Comparison of ENCODE assay signal across 8 cellular contexts in genomic region chr6:149717588-149718458, GRCh38. TPM values are rescaled to one million over a fixed set of nuclear protein-coding genes. Genes with fewer than 3 reads are reported as not detected.
DNase-seq lines count a peak whose midpoint lies in the region; ATAC-seq, FAIRE-seq and TF ChIP-seq lines count a peak whose summit lies in the region.

TSS of gene LATS1 (minus strand) at chr6:149718101. CDS start at chr6:149702126, 15,975 bp downstream.

- H3K23me2 ChIP-seq in H1 (ENCODE audit: low read depth, low read length): peaks cover 4% of the 10 kb centered on the region; the same call in 1 of the 2 replicates

- no peak within 1 kb of the TSS for H2BK20ac ChIP-seq in H1 (ENCODE audit: low read length)

- 0 out of 2 replicates have a peak within 1 kb of the TSS, but pooled peaks have one; percentile 75 for H2BK12ac ChIP-seq in H1 (ENCODE audit: low read depth, low read length)

- no peak within 1 kb of the TSS for H3K14ac ChIP-seq in H1 (ENCODE audit: insufficient read length)

- POLR2A ChIA-PET in H1 (lab: Charles Lee; ENCODE audit: partially characterized antibody): interaction anchor here (0.6 to 3.3 kb wide), 25 partner anchors 9 to 668 kb away, joined by 3 to 23 read pairs (median 3); partner anchors contain the start of genes GINM1, KATNA1, LRP11 and NUP43

- peak within 1 kb of the TSS; percentile 97 for H3K56ac ChIP-seq in H1 (replicated peaks; ENCODE audit: insufficient read length, low read depth, low read length)
- peak within 1 kb of the TSS; percentile 94 for H3K56ac ChIP-seq in mesendoderm (ENCODE audit: low read length)

- H3K36me3 ChIP-seq in H1 (ENCODE audit: control insufficient read depth in 2 of 4, insufficient read depth in 4 of 4, low read length in 3 of 4) (no peaks in the 10 kb centered on the region), mesendoderm (ENCODE audit: control insufficient read depth, insufficient read depth, low read length) (no peaks in the 10 kb centered on the region)

- peaks cover 0 to 4% of the 10 kb centered on the region in 2 experiments for H4K20me1 ChIP-seq in H1 (replicated peaks in 1 of 2; ENCODE audit: control insufficient read depth in 1 of 2, insufficient read depth in 2 of 2, low read length in 2 of 2)

- no peak for TF ChIP-seq RAD21 in H1 (IDR thresholded peaks at IDR 0.05 in 1 of 2, conservative IDR thresholded peaks at IDR 0.05 in 1 of 2; ENCODE audit: low read depth in 2 of 2, low read length in 2 of 2)

- H2AK5ac ChIP-seq in H1 (ENCODE audit: low read depth, low read length): no peak within 1 kb of the TSS
- no peak within 1 kb of the TSS for H2AK5ac ChIP-seq in mesendoderm (ENCODE audit: low read length)

- H4K91ac ChIP-seq in H1 (replicated peaks; ENCODE audit: insufficient read length, low read length): peak within 1 kb of the TSS; percentile 96

- 0 out of 4 replicates have a peak, but pooled peaks of 1 of the 3 experiments have one; percentile 9 for TF ChIP-seq CTCF in H1 (IDR thresholded peaks at IDR 0.05; ENCODE audit: control extremely low read depth in 1 of 3, insufficient read depth in 1 of 3, low read depth in 1 of 3, low read length in 3 of 3)

- peak within 1 kb of the TSS; percentile 81 to 93 (median 86) for H3K4me3 ChIP-seq in H1 (ENCODE audit: extremely low read depth in 1 of 4, insufficient read depth in 2 of 4, low read depth in 3 of 4, low read length in 4 of 4)
- H3K4me3 ChIP-seq in mesendoderm (ENCODE audit: low read length): peak within 1 kb of the TSS; percentile 64

- 2% methylated on average over 55 of the region's 82 CpGs; no CpG with 5 or more reads in 1 of the 2 experiments for WGBS in H1 (ENCODE audit: extremely low coverage in 1 of 2, insufficient coverage in 1 of 2, insufficient read length in 1 of 2, insufficient replicate concordance in 2 of 2, low coverage in 1 of 2, low lambda C conversion rate in 2 of 2, missing lambda C conversion rate in 1 of 2), 2 experiments
- WGBS in mesendoderm (ENCODE audit: extremely low coverage, insufficient coverage, low lambda C conversion rate): no CpG with 5 or more reads among the region's 82 CpGs

- H2BK15ac ChIP-seq in H1 (ENCODE audit: low read length): no peak within 1 kb of the TSS
- no peak within 1 kb of the TSS for H2BK15ac ChIP-seq in mesendoderm (replicated peaks; ENCODE audit: low read depth)

- H3K79me2 ChIP-seq in H1 (ENCODE audit: control insufficient read depth in 1 of 2, insufficient read depth in 2 of 2, low read length in 2 of 2) (peaks cover 7 to 54% of the 10 kb centered on the region in 2 experiments), mesendoderm (ENCODE audit: control insufficient read depth, insufficient read depth, low read length) (peaks cover 37% of the 10 kb centered on the region)

- no peaks in the 10 kb centered on the region for H3K9me3 ChIP-seq in H1 (ENCODE audit: insufficient read depth in 2 of 2, low read depth in 1 of 2, low read length in 1 of 2)

- H3K9ac ChIP-seq in H1 (replicated peaks in 1 of 4; ENCODE audit: extremely low read depth in 1 of 4, low read depth in 3 of 4, low read length in 3 of 4): peak within 1 kb of the TSS; percentile 94 to 98 (median 98)
- peak within 1 kb of the TSS; percentile 85 for H3K9ac ChIP-seq in mesendoderm (ENCODE audit: low read length)

- peak within 1 kb of the TSS; percentile 91 for H4K5ac ChIP-seq in H1 (ENCODE audit: insufficient read length, low read depth, low read length)
- H4K5ac ChIP-seq in mesendoderm (ENCODE audit: low read length): no peak within 1 kb of the TSS

- H3K23ac ChIP-seq in H1 (ENCODE audit: insufficient read length) (no peak within 1 kb of the TSS), mesendoderm (ENCODE audit: low read length) (peak within 1 kb of the TSS; percentile 30)

- peak within 1 kb of the TSS; percentile 90 to 91 for H3K4me2 ChIP-seq in H1 (ENCODE audit: insufficient read depth in 1 of 2, low read depth in 2 of 2, low read length in 2 of 2)
- H3K4me2 ChIP-seq in mesendoderm (ENCODE audit: low read length): peak within 1 kb of the TSS; percentile 91

- H2AFZ ChIP-seq in H1 (ENCODE audit: low read length): peak within 1 kb of the TSS; percentile 98

- H3K27ac ChIP-seq in H1 (ENCODE audit: low read depth, low read length) (peak within 1 kb of the TSS; percentile 93), mesendoderm (ENCODE audit: low read depth, low read length) (peak within 1 kb of the TSS; percentile 80)

- TF ChIP-seq POLR2A in H1 (IDR thresholded peaks at IDR 0.05; ENCODE audit: control extremely low read depth in 1 of 2, low read depth in 2 of 2, low read length in 2 of 2): peak; percentile 72 to 98

- ATAC-seq in GM21367 (IDR thresholded peaks at IDR 0.05; ENCODE audit: unreplicated experiment): peak; percentile 79

- CTCF ChIA-PET in H1 (lab: Charles Lee; ENCODE audit: partially characterized antibody): interaction anchor here (0.6 to 1.5 kb wide), 5 partner anchors 11 to 171 kb away, joined by 3 to 8 read pairs (median 4); no protein-coding TSS in a partner anchor

- H4K8ac ChIP-seq in H1 (ENCODE audit: extremely low read depth, insufficient read depth, low read length) (peak within 1 kb of the TSS; percentile 100), mesendoderm (ENCODE audit: low read depth, low read length) (no peak within 1 kb of the TSS)

- DNase-seq in COR-L47 (lab: John Stamatoyannopoulos, UW) (peak; percentile 68), HT1080 (ENCODE audit: low read depth) (peak; percentile 77), NOMO-1 treated with dmso at 0.1 percent for 144 hours (lab: John Stamatoyannopoulos, UW; ENCODE audit: unreplicated experiment) (peak; percentile 72), H1 (ENCODE audit: low read depth in 1 of 2, low spot score in 2 of 2) (peak in 1 of 2 experiments; percentile 95), mesendoderm (peak; percentile 96)
- peak; percentile 87 to 94 (median 92) for DNase-seq in activated CD8-positive, alpha-beta memory T cell treated with anti-CD3 and anti-CD28 coated beads for 48 hours (ENCODE audit: low read depth in 2 of 3, low spot score in 2 of 3)
- DNase-seq in stimulated activated CD8-positive, alpha-beta memory T cell treated with anti-CD3 and anti-CD28 coated beads, Interleukin-15, amount 100 ng/mL, for 1 hour (ENCODE audit: low read depth): peak; percentile 86

- H2BK120ac ChIP-seq in H1 (replicated peaks; ENCODE audit: low read depth, low read length): peak within 1 kb of the TSS; percentile 43
- H2BK120ac ChIP-seq in mesendoderm (ENCODE audit: low read depth, low read length): no peak within 1 kb of the TSS

- FAIRE-seq in H1 (lab: Jason Lieb, UNC): no peak

- H3K18ac ChIP-seq in H1 (ENCODE audit: extremely low read depth, low read length): peak within 1 kb of the TSS; percentile 93
- peak within 1 kb of the TSS; percentile 51 for H3K18ac ChIP-seq in mesendoderm (ENCODE audit: low read length)

- H3K4ac ChIP-seq in H1 (replicated peaks; ENCODE audit: insufficient read length, low read depth, low read length) (peak within 1 kb of the TSS; percentile 91), mesendoderm (ENCODE audit: low read depth, low read length) (peak within 1 kb of the TSS; percentile 74)

- H3K4me1 ChIP-seq in H1 (replicated peaks in 1 of 4; ENCODE audit: control insufficient read depth in 3 of 4, insufficient read depth in 4 of 4, low read length in 3 of 4) (peaks cover 0 to 4% (median 2%) of the 10 kb centered on the region in 4 experiments; a peak in 3 of 7 replicates), mesendoderm (ENCODE audit: control insufficient read depth, low read depth, low read length) (peaks cover 3% of the 10 kb centered on the region)

- no peak for TF ChIP-seq EP300 in H1 (IDR thresholded peaks at IDR 0.05; ENCODE audit: borderline replicate concordance in 1 of 2, low read depth in 2 of 2, low read length in 2 of 2)

- peaks cover 2% of the 10 kb centered on the region; the same call in 1 of the 2 replicates for H3K79me1 ChIP-seq in H1 (ENCODE audit: low read depth, low read length)
- no peaks in the 10 kb centered on the region for H3K79me1 ChIP-seq in mesendoderm (ENCODE audit: low read length)

- H3K27me3 ChIP-seq in H1 (replicated peaks in 1 of 4; ENCODE audit: control insufficient read depth in 3 of 4, extremely low read depth in 1 of 4, insufficient read depth in 3 of 4, low read length in 3 of 4) (no peaks in the 10 kb centered on the region), mesendoderm (ENCODE audit: insufficient read depth, low read length, poor library complexity) (no peaks in the 10 kb centered on the region)

- peak within 1 kb of the TSS; percentile 90 for H2BK5ac ChIP-seq in H1 (ENCODE audit: low read depth, low read length)
- H2BK5ac ChIP-seq in mesendoderm (ENCODE audit: low read length): peak within 1 kb of the TSS; percentile 89

TF ChIP-seq in H1, 55 proteins besides CTCF, POLR2A, EP300 and RAD21 (continues in another document):
- TF ChIP-seq ZNF274 (IDR thresholded peaks at IDR 0.05; ENCODE audit: borderline replicate concordance, extremely low read depth, low read length): no peak
- TF ChIP-seq HDAC6 (IDR thresholded peaks at IDR 0.05; ENCODE audit: low read depth, low read length): no peak
- peak; percentile 97 for TF ChIP-seq TAF1 (IDR thresholded peaks at IDR 0.05; ENCODE audit: low read depth, low read length)
- TF ChIP-seq KDM5A (IDR thresholded peaks at IDR 0.05; ENCODE audit: low read length): peak; percentile 73; the same call in 1 of the 2 replicates
- TF ChIP-seq HDAC2 (IDR thresholded peaks at IDR 0.05; ENCODE audit: borderline replicate concordance in 1 of 2, low read depth in 2 of 2, low read length in 2 of 2): peak in 1 of 2 experiments; percentile 36; a peak in 1 of 4 replicates
- peak; percentile 99 for TF ChIP-seq ASH2L (IDR thresholded peaks at IDR 0.05; ENCODE audit: low read length)
- no peak for TF ChIP-seq BACH1 (IDR thresholded peaks at IDR 0.05; ENCODE audit: low read length)
- TF ChIP-seq BRCA1 (IDR thresholded peaks at IDR 0.05; ENCODE audit: low read depth, low read length): no peak
- TF ChIP-seq POLR2AphosphoS5 (IDR thresholded peaks at IDR 0.05; ENCODE audit: low read depth, low read length): peak; percentile 90
- no peak for TF ChIP-seq SRF (IDR thresholded peaks at IDR 0.05; ENCODE audit: low read depth, low read length)

RNA-seq across cellular contexts. Expression of gene LATS1, which starts in this region (rescaled TPM):
- total RNA-seq in HT1080 (2014; rRNA removed; shearing (Covaris generic)): 15.0 and 17.9 TPM in 2 replicates
- 10.6 and 14.0 TPM in 2 replicates for polyA plus RNA-seq in HT1080 (2015; cell fraction: cytosol; rRNA removed)
- 20.6 and 22.5 TPM in 2 replicates for polyA plus RNA-seq in HT1080 (2015; cell fraction: nucleus; rRNA removed)
- total RNA-seq in H1 (2021; fragmentation: NEBNext Ultra II Directional; extraction: Animal tissue kit (Norgen Biotek cat#: 25700)): 20.3 and 21.7 TPM in 2 replicates
- 5.9 and 8.9 TPM in 2 replicates for polyA plus RNA-seq in H1 (2011; rRNA removed)
- polyA plus RNA-seq in H1 (2011; cell fraction: cytosol; rRNA removed): 6.2 TPM
- polyA plus RNA-seq in H1 (2011; cell fraction: nucleus; rRNA removed): 10.2 TPM
- 6.7 to 9.4 TPM (median 8.9 TPM) in 4 replicates for polyA plus RNA-seq in H1 (2012, experiment 1 of 2)
- 0.73 TPM for polyA plus RNA-seq in H1 (2012, experiment 2 of 2)
- polyA plus RNA-seq in H1 (2013, experiment 1 of 2): 9.2 TPM
- polyA plus RNA-seq in H1 (2013, experiment 2 of 2): 8.6 TPM
- 25.7 and 31.0 TPM in 2 replicates for polyA minus RNA-seq in H1 (2011; rRNA and poly(A)+ RNA removed)
- polyA minus RNA-seq in H1 (2011; cell fraction: cytosol; rRNA and poly(A)+ RNA removed): 14.0 TPM
- 46.0 TPM for polyA minus RNA-seq in H1 (2011; cell fraction: nucleus; rRNA and poly(A)+ RNA removed)
- polyA plus RNA-seq in mesendoderm (2013, experiment 1 of 2): 15.9 TPM
- polyA plus RNA-seq in mesendoderm (2013, experiment 2 of 2): 15.9 TPM
